ENCODE assay signal across 10 cellular contexts in the genomic region with DNA sequence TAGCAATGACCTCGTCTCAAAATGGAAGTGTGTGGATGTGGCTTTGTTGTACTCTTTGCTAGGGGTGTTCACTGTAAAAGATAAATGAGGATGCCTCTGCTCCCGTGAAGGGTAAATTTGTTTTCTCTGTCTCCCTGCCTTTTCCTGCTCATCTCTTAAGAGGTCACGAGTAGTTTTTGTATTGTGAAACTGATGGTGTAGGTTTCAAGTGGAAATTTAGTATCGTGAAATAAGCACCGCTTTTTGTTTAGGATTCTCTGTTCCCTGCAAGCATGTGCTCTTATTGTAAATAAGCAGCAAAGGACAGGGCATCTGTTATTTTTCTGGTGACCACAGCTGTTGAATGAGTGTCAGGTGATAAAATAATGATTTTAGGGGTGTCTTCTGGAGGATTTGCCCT.
DNase-seq lines count a peak whose midpoint lies in the region; ATAC-seq and TF ChIP-seq lines count a peak whose summit lies in the region.
"Had no signal": no experiment of that assay in that cellular context is flagged by ENCODE, and none has a peak within 500 bp of the region (broad histone marks: within the 10 kb centered on the region; RNA-seq: fewer than 3 reads in every experiment).

No MANE protein-coding gene starts in this region.

- H3K4me1 ChIP-seq in BLaER1 (peaks cover 41% of the 10 kb centered on the region), breast epithelium (no peaks in the 10 kb centered on the region), muscle layer of colon (ENCODE audit: insufficient read depth, low read length) (peaks cover 23% of the 10 kb centered on the region)

- H3K27ac ChIP-seq in BLaER1 (0 out of 2 replicates have a peak overlapping the region, but pooled peaks have one; percentile 35), breast epithelium (peak overlapping the region; percentile 66 to 72), muscle layer of colon (ENCODE audit: low read depth, low read length) (peak overlapping the region; percentile 28)
- H3K27ac ChIP-seq: spleen had no signal

- TF ChIP-seq CTCF in breast epithelium (IDR thresholded peaks at IDR 0.05): no peak

- intact Hi-C loops in breast epithelium (cut with DNase I; ENCODE audit: low total_unique reads): no loop called here

- ATAC-seq in HG03045 (IDR thresholded peaks at IDR 0.05; ENCODE audit: unreplicated experiment) (no peak), GM21360 (IDR thresholded peaks at IDR 0.05; ENCODE audit: unreplicated experiment) (no peak), HG02588 (IDR thresholded peaks at IDR 0.05; ENCODE audit: unreplicated experiment) (no peak)

- H3K36me3 ChIP-seq in BLaER1 (no peaks in the 10 kb centered on the region), breast epithelium (no peaks in the 10 kb centered on the region), muscle layer of colon (ENCODE audit: insufficient read depth, low read length) (no peaks in the 10 kb centered on the region)
- H3K36me3 ChIP-seq: spleen had no signal

- no peak for TF ChIP-seq POLR2A in breast epithelium (IDR thresholded peaks at IDR 0.05)

- DNase-seq in NCI-H2227 (lab: John Stamatoyannopoulos, UW; ENCODE audit: unreplicated experiment) (peak; percentile 18), breast epithelium (ENCODE audit: low spot score in 2 of 2) (no peak), glomerular visceral epithelial cell (ENCODE audit: extremely low spot score) (no peak)
- DNase-seq: NCI-H1048, spleen had no signal

- H3K27me3 ChIP-seq in BLaER1 (no peaks in the 10 kb centered on the region), breast epithelium (peaks cover 0 to 17% of the 10 kb centered on the region in 2 donors), muscle layer of colon (ENCODE audit: control insufficient read depth in 1 of 2, insufficient read depth in 2 of 2, low read length in 2 of 2) (peaks cover 0 to under 1% of the 10 kb centered on the region in 2 donors)
- H3K27me3 ChIP-seq: spleen had no signal

- peak overlapping the region; percentile 42; the same call in 1 of the 2 replicates for H3K4me2 ChIP-seq in BLaER1

- H3K4me3 ChIP-seq in BLaER1: no peak overlapping the region
- H3K4me3 ChIP-seq in breast epithelium: no peak overlapping the region
- no peak overlapping the region for H3K4me3 ChIP-seq in muscle layer of colon (ENCODE audit: low read depth in 1 of 2, low read length in 2 of 2)
- H3K4me3 ChIP-seq: spleen had no signal

- H3K9me3 ChIP-seq in BLaER1 (no peaks in the 10 kb centered on the region), breast epithelium (no peaks in the 10 kb centered on the region), muscle layer of colon (ENCODE audit: low read length) (no peaks in the 10 kb centered on the region)
- H3K9me3 ChIP-seq: spleen had no signal

- H3K9ac ChIP-seq in BLaER1: no peak overlapping the region
- no peak overlapping the region for H3K9ac ChIP-seq in muscle layer of colon (ENCODE audit: low read length)

- H4K20me1 ChIP-seq in BLaER1: no peaks in the 10 kb centered on the region
